9 cellular contexts compared by ENCODE assay signal in the genomic region with DNA sequence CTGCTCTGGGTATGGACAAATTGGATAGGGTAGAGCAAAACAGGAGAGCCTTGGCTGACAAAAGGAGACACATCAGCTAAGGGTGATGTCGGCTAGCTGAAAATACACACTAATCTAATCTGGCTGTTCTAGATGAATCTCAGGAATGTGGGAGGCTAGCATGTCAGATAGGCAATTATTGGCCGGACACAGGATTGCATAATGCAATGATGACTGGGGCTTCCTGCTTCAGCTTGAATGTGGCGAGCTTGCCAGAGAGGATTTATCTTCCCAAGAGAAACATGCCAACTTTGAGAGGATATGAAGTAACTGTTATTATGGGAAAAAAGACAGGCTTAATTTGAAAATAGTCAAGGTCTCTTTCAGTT.
A peak's percentile ranks its signal among the peaks of the same experiment; 100 is the strongest.
DNase-seq lines count a peak whose midpoint lies in the region; ATAC-seq and TF ChIP-seq lines count a peak whose summit lies in the region.
"Had no signal": no experiment of that assay in that cellular context is flagged by ENCODE, and none has a peak within 500 bp of the region (broad histone marks: within the 10 kb centered on the region; RNA-seq: fewer than 3 reads in every experiment).

No MANE protein-coding gene starts in this region.

- H3K9me3 ChIP-seq in AG04450 (ENCODE audit: control insufficient read depth, insufficient read depth, low read length), result no peaks in the 10 kb centered on the region
- no peaks in the 10 kb centered on the region for H3K9me3 ChIP-seq in mucosa of rectum (ENCODE audit: control insufficient read depth in 2 of 2, low read length in 2 of 2)

- H3K4me3 ChIP-seq in AG04450 (ENCODE audit: low read depth, low read length), result no peak overlapping the region
- H3K4me3 ChIP-seq in mucosa of rectum (ENCODE audit: low read length in 2 of 2), result no peak overlapping the region

- no peak for ATAC-seq in HG02840 (IDR thresholded peaks at IDR 0.05; ENCODE audit: low FRiP score, unreplicated experiment)

- H3K4me1 ChIP-seq in mucosa of rectum (ENCODE audit: control insufficient read depth in 2 of 2, insufficient read depth in 2 of 2, low read length in 2 of 2), result no peaks in the 10 kb centered on the region

- TF ChIP-seq CTCF in AG04450 (IDR thresholded peaks at IDR 0.05; ENCODE audit: low read depth, low read length), result no peak

- DNase-seq in AG04450 (ENCODE audit: low read depth, low spot score) (peak; percentile 95), NOMO-1 treated with dmso at 0.1 percent for 144 hours (lab: John Stamatoyannopoulos, UW; ENCODE audit: unreplicated experiment) (peak; percentile 56), epidermal melanocyte (ENCODE audit: insufficient read length, low spot score) (peak; percentile 47), NCI-H748 treated with DMSO at 0.1 percent for 48 hours (lab: John Stamatoyannopoulos, UW) (no peak), NCI-H2081 (lab: John Stamatoyannopoulos, UW) (no peak), HT-29 (ENCODE audit: low spot score) (no peak)
- DNase-seq: CD4-positive, alpha-beta memory T cell had no signal

- H3K36me3 ChIP-seq in mucosa of rectum (ENCODE audit: control insufficient read depth in 2 of 2, insufficient read depth in 2 of 2, low read length in 2 of 2), result no peaks in the 10 kb centered on the region

- H3K9ac ChIP-seq in mucosa of rectum (ENCODE audit: low read depth in 1 of 2, low read length in 2 of 2), result no peak overlapping the region

- H3K27me3 ChIP-seq in AG04450 (ENCODE audit: control insufficient read depth, insufficient read depth, low read length) (no peaks in the 10 kb centered on the region), mucosa of rectum (ENCODE audit: control insufficient read depth in 2 of 2, insufficient read depth in 2 of 2, low read length in 2 of 2) (no peaks in the 10 kb centered on the region)

- POLR2A ChIA-PET in AG04450 (lab: Yijun Ruan, JAX), result no interaction called here

- CTCF ChIA-PET in AG04450 (lab: Charles Lee), result no interaction called here

- H3K27ac ChIP-seq in AG04450 (ENCODE audit: low read depth, low read length) (peak overlapping the region; percentile 52), mucosa of rectum (ENCODE audit: low read depth in 2 of 2, low read length in 2 of 2) (peak overlapping the region; percentile 33 to 59)

Comparison
In these comparisons a context has a peak if more than half of its experiments do, and no peak if none do; other contexts are left out.
1. DNase-seq: peak in AG04450 (single experiment), NOMO-1 treated with dmso at 0.1 percent for 144 hours (single experiment) and epidermal melanocyte (single experiment); none in NCI-H748 treated with DMSO at 0.1 percent for 48 hours (single experiment), NCI-H2081 (0 of 2) and HT-29 (single experiment).